ENCODE assay signal across 1 cellular context in the genomic region with DNA sequence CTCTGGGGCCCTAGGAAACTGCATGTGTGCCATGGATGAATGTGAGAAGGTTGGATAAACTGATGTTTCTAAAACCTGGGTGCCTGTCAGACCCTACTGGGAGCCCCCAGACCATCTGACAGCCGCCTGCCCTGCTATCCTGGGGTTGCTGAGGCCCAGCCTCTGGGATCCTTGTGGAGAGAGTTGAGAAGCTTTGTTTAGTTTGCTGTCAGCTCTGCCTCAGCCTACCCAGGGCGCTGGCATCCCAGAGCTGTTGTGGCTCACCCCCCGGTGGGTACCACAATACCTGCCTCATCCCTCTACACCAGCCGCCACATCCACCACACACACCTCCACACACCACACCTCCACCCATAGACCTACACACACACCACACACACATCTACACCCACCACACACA.
TF ChIP-seq lines count a peak whose summit lies in the region.

No MANE protein-coding gene starts in this region.

TF ChIP-seq in IMR-90, 13 proteins besides CTCF, POLR2A, EP300 and RAD21:
- no peak for TF ChIP-seq BHLHE40 (IDR thresholded peaks at IDR 0.05; ENCODE audit: low read depth, low read length)
TF ChIP-seq in IMR-90: peak in this region for 0.
